In the genomic region with DNA sequence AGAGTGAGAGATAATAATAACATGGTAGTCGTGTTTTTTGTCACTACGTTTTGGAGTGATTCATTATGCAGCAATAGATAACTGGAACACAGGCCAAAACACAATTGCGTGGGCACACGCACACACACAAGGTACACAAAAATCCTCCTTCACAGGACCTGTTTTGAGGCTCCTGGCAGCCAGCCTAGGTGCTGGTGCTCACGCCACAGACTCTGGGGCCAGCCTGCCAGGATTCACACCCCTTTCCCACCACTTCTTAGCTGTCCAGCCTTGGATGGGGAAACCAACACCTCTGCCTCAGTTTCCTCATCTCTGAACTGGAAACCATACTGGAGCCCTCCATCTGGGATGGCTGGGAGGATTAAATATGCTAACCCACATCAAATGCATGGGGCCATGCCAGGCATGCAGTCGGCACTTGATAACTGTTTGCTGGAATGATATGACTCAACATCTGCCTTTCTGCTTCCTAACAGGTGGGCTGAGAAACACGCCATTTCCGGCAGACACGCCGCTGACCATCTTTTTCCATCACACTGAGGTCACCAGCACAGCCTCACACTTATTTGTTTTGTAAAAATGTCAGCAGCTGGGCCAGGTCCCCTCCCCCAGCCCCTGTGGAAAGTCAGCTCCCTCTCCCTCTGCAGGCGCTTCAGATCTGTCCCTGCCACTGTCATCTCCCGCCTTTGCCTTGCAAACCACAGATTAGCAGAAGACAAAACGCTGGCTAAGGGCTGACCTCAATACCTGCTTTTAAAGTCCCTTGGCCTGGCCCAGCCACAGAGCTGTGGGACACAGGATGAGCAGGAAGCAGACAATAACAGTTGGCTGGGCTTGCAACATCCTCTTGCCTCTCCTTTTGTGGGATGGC, we compare ENCODE assay signal across 1 cellular context.
TF ChIP-seq lines count a peak whose summit lies in the region.

No MANE protein-coding gene starts in this region.

TF ChIP-seq in HepG2, 621 proteins besides CTCF, POLR2A, EP300 and RAD21 (continued from another document):
- TF ChIP-seq, protein P1, sequence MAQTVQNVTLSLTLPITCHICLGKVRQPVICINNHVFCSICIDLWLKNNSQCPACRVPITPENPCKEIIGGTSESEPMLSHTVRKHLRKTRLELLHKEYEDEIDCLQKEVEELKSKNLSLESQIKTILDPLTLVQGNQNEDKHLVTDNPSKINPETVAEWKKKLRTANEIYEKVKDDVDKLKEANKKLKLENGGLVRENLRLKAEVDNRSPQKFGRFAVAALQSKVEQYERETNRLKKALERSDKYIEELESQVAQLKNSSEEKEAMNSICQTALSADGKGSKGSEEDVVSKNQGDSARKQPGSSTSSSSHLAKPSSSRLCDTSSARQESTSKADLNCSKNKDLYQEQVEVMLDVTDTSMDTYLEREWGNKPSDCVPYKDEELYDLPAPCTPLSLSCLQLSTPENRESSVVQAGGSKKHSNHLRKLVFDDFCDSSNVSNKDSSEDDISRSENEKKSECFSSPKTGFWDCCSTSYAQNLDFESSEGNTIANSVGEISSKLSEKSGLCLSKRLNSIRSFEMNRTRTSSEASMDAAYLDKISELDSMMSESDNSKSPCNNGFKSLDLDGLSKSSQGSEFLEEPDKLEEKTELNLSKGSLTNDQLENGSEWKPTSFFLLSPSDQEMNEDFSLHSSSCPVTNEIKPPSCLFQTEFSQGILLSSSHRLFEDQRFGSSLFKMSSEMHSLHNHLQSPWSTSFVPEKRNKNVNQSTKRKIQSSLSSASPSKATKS (CRISPR knock-in tag; IDR thresholded peaks at IDR 0.05) = no peak
- TF ChIP-seq, protein P2, sequence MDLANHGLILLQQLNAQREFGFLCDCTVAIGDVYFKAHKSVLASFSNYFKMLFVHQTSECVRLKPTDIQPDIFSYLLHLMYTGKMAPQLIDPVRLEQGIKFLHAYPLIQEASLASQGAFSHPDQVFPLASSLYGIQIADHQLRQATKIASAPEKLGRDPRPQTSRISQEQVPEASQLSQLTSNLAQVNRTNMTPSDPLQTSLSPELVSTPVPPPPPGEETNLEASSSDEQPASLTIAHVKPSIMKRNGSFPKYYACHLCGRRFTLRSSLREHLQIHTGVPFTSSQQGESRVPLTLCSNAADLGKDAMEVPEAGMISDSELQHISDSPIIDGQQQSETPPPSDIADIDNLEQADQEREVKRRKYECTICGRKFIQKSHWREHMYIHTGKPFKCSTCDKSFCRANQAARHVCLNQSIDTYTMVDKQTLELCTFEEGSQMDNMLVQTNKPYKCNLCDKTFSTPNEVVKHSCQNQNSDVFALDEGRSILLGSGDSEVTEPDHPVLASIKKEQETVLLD (CRISPR knock-in tag; IDR thresholded peaks at IDR 0.05; ENCODE audit: low read depth) = no peak
- TF ChIP-seq IKZF1 (IDR thresholded peaks at IDR 0.05) = no peak
- TF ChIP-seq TBX3 (IDR thresholded peaks at IDR 0.05; ENCODE audit: borderline replicate concordance) = no peak
- TF ChIP-seq, protein P3, sequence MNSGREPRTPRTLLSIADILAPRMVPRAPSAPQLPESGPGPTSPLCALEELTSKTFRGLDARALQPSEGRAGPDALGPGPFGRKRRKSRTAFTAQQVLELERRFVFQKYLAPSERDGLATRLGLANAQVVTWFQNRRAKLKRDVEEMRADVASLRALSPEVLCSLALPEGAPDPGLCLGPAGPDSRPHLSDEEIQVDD (CRISPR knock-in tag; IDR thresholded peaks at IDR 0.05; ENCODE audit: borderline replicate concordance) = no peak
- no peak for TF ChIP-seq ZNF24 (IDR thresholded peaks at IDR 0.05)
- TF ChIP-seq MED13 (CRISPR knock-in tag; IDR thresholded peaks at IDR 0.05) = no peak
